In the genomic region with DNA sequence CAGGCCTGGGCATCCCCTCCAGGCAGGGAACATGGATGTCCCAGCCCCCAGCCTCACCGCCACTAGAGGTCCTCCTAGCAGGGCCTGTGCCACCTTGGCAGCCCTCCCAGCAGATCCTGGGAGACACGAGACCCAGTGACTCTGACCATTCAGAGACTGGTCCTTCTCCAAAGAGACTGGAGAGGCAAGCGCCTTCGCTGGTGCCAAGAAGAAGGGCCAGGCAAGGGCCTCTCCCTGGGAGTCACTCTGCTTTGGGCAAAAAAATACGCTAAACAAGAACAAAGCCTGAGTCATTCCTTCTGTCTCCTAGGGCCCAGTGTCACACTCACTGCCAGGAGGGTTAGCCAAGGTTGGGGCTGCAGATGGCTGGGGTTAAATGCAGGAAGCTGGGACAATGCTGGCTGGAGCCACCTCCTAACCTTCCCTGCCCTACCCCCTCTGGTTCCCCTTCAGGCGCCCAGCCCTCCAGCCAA, we compare ENCODE assay signal across 12 cellular contexts. TPM values are rescaled to one million over a fixed set of nuclear protein-coding genes. Genes with fewer than 3 reads are reported as not detected.
DNase-seq lines count a peak whose midpoint lies in the region; ATAC-seq, FAIRE-seq and TF ChIP-seq lines count a peak whose summit lies in the region.
"Had no signal": no experiment of that assay in that cellular context is flagged by ENCODE, and none has a peak within 500 bp of the region (broad histone marks: within the 10 kb centered on the region; RNA-seq: fewer than 3 reads in every experiment).

No MANE protein-coding gene starts in this region.

- H3K27ac ChIP-seq in K562 (ENCODE audit: extremely low read depth, low read depth, low read length) (no peak overlapping the region), keratinocyte (ENCODE audit: control insufficient read depth, insufficient read depth, low read length) (no peak overlapping the region), prostate gland (no peak overlapping the region)

- CTCF ChIA-PET in AG04449 (lab: Yijun Ruan, JAX) (no interaction called here), K562 (lab: Yijun Ruan, JAX; ENCODE audit: low intra/inter-chr PET ratio) (no interaction called here)

- dilution Hi-C loops in keratinocyte (cut with MboI; ENCODE audit: extremely low pct_ligation_motif_present, low sequenced_read_pairs) = no loop called here

- no peak overlapping the region for H2AFZ ChIP-seq in K562 (ENCODE audit: low read depth, low read length)
- H2AFZ ChIP-seq in keratinocyte (ENCODE audit: control insufficient read depth, low read length) = no peak overlapping the region

- DNase-seq in AG04449 (ENCODE audit: low read depth, low spot score) = no peak
- no peak for DNase-seq in HFF-Myc (ENCODE audit: extremely low read depth, low read depth)
- DNase-seq in K562 (ENCODE audit: extremely low read depth in 1 of 4, low spot score in 3 of 4) = peak in 2 of 4 experiments; percentile 23 to 27
- no peak for DNase-seq in keratinocyte (ENCODE audit: low read depth, low spot score)
- no peak for DNase-seq in activated T-cell treated with anti-CD3 and anti-CD28 coated beads, Interleukin-2, amount 50 U/mL, for 24 hours
- DNase-seq in prostate gland (ENCODE audit: low spot score) = no peak
- no peak for DNase-seq in stimulated activated naive CD4-positive, alpha-beta T cell treated with Interleukin-2 at 50 U/mL for 16 hours (lab: John Stamatoyannopoulos, UW)
- DNase-seq: DMS79 treated with DMSO at 0.1 percent for 48 hours, NCI-H510A treated with DMSO at 0.1 percent for 48 hours had no signal

- H3K36me3 ChIP-seq in K562 (ENCODE audit: control insufficient read depth, insufficient read depth, low read length) (no peaks in the 10 kb centered on the region), keratinocyte (ENCODE audit: control insufficient read depth in 2 of 2, extremely low read depth in 1 of 2, insufficient read depth in 2 of 2, low read length in 2 of 2) (no peaks in the 10 kb centered on the region), prostate gland (no peaks in the 10 kb centered on the region)
- H3K36me3 ChIP-seq: HAP-1 had no signal

- peak in 1 of 2 experiments; percentile 42; a peak in 2 of 4 replicates for TF ChIP-seq RAD21 in K562 (CRISPR knock-in tag; conservative IDR thresholded peaks at IDR 0.05 in 1 of 2, IDR thresholded peaks at IDR 0.05 in 1 of 2)

- H3K27ac Mint-ChIP-seq in activated T-cell treated with anti-CD3 and anti-CD28 coated beads, Interleukin-2, amount 50 U/mL, for 24 hours = no peak overlapping the region

- H3K79me2 ChIP-seq in K562 (ENCODE audit: control insufficient read depth, insufficient read depth, low read length) (no peaks in the 10 kb centered on the region), keratinocyte (ENCODE audit: control insufficient read depth, insufficient read depth, low read length) (no peaks in the 10 kb centered on the region)

- H3K4me3 ChIP-seq in AG04449 (ENCODE audit: low read depth, low read length) (no peak overlapping the region), HFF-Myc (replicated peaks; ENCODE audit: low read depth, low read length) (no peak overlapping the region), K562 (no peak overlapping the region), keratinocyte (ENCODE audit: control insufficient read depth in 2 of 3, extremely low read depth in 1 of 3, insufficient read depth in 2 of 3, low read depth in 1 of 3, low read length in 3 of 3) (no peak overlapping the region), prostate gland (no peak overlapping the region)
- H3K4me3 ChIP-seq: HAP-1 had no signal

- H3K9me3 Mint-ChIP-seq in activated T-cell treated with anti-CD3 and anti-CD28 coated beads, Interleukin-2, amount 50 U/mL, for 24 hours = no peaks in the 10 kb centered on the region

- H3K27me3 ChIP-seq in K562 (ENCODE audit: control insufficient read depth in 2 of 2, insufficient read depth in 2 of 2, low read length in 2 of 2) (no peaks in the 10 kb centered on the region; a peak in 1 of 5 replicates), keratinocyte (ENCODE audit: control insufficient read depth, extremely low read depth, insufficient read depth, low read length) (no peaks in the 10 kb centered on the region), prostate gland (replicated peaks; ENCODE audit: insufficient read depth) (no peaks in the 10 kb centered on the region)

- no peaks in the 10 kb centered on the region for H3K36me3 Mint-ChIP-seq in activated T-cell treated with anti-CD3 and anti-CD28 coated beads, Interleukin-2, amount 50 U/mL, for 24 hours (ENCODE audit: low read depth)

- intact Hi-C loops in K562 (cut with micrococcal nuclease) = no loop called here
- intact Hi-C loops in prostate gland (cut with DNase I) = no loop called here

- TF ChIP-seq EP300 in K562 (IDR thresholded peaks at IDR 0.05; ENCODE audit: low read length) = no peak

- H3K9me3 ChIP-seq in K562 (replicated peaks; ENCODE audit: control insufficient read depth, insufficient read depth, low read depth, low read length) (no peaks in the 10 kb centered on the region), keratinocyte (ENCODE audit: control insufficient read depth, low read depth, low read length) (no peaks in the 10 kb centered on the region), prostate gland (no peaks in the 10 kb centered on the region)
- H3K9me3 ChIP-seq: HAP-1 had no signal

- in situ Hi-C loops in K562 (cut with MboI) = no loop called here

- 2% methylated on average over 6 of the region's 6 CpGs for WGBS in K562 (ENCODE audit: insufficient coverage, low coverage, missing lambda C conversion rate)
- 78% methylated on average over 6 of the region's 6 CpGs for WGBS in prostate gland

- no peak for FAIRE-seq in K562 (lab: Jason Lieb, UNC)
- FAIRE-seq in keratinocyte (lab: Jason Lieb, UNC) = no peak
- FAIRE-seq: islet of Langerhans had no signal

- H3K4me2 ChIP-seq in K562 (ENCODE audit: insufficient read depth, low read length) = no peak overlapping the region
- no peak overlapping the region for H3K4me2 ChIP-seq in keratinocyte (ENCODE audit: control insufficient read depth, extremely low read depth, insufficient read depth, low read depth, low read length)

- TF ChIP-seq CTCF in AG04449 (IDR thresholded peaks at IDR 0.05; ENCODE audit: insufficient read depth, low read length, missing control alignments) = peak; percentile 1
- TF ChIP-seq CTCF in HFF-Myc (IDR thresholded peaks at IDR 0.05; ENCODE audit: low read depth, low read length, missing control alignments) = peak; percentile 25
- peak in 2 of 3 experiments; percentile 10 to 30; a peak in 2 of 6 replicates for TF ChIP-seq CTCF in K562 (IDR thresholded peaks at IDR 0.05 in 2 of 3, conservative IDR thresholded peaks at IDR 0.05 in 1 of 3; ENCODE audit: insufficient read depth in 2 of 3, low read depth in 1 of 3, low read length in 3 of 3)
- peak in 2 of 3 experiments; percentile 24 to 49 for TF ChIP-seq CTCF in keratinocyte (optimal IDR thresholded peaks at IDR 0.05 in 1 of 3, IDR thresholded peaks at IDR 0.05 in 1 of 3, conservative IDR thresholded peaks at IDR 0.05 in 1 of 3; ENCODE audit: extremely low read depth in 1 of 3, insufficient read depth in 2 of 3, low read length in 3 of 3)
- no peak for TF ChIP-seq CTCF in prostate gland (IDR thresholded peaks at IDR 0.05)

- H3K9me1 ChIP-seq in K562 (ENCODE audit: control insufficient read depth, insufficient read depth, low read length) (no peaks in the 10 kb centered on the region), keratinocyte (ENCODE audit: control insufficient read depth, extremely low read depth, insufficient read depth, low read length) (no peaks in the 10 kb centered on the region)

- H3K27me3 Mint-ChIP-seq in activated T-cell treated with anti-CD3 and anti-CD28 coated beads, Interleukin-2, amount 50 U/mL, for 24 hours = peaks cover 8% of the 10 kb centered on the region

- no peak overlapping the region for H3K4me3 Mint-ChIP-seq in activated T-cell treated with anti-CD3 and anti-CD28 coated beads, Interleukin-2, amount 50 U/mL, for 24 hours

- no peaks in the 10 kb centered on the region for H3K4me1 Mint-ChIP-seq in activated T-cell treated with anti-CD3 and anti-CD28 coated beads, Interleukin-2, amount 50 U/mL, for 24 hours (ENCODE audit: low read depth)

- BruUV-seq in K562 (replicated peaks; lab: Mats Ljungman, UMichigan) = no TSS peak

- H4K20me1 ChIP-seq in K562 (replicated peaks; ENCODE audit: control insufficient read depth, insufficient read depth, low read length) = no peaks in the 10 kb centered on the region
- H4K20me1 ChIP-seq in keratinocyte (ENCODE audit: control insufficient read depth, extremely low read depth, insufficient read depth, low read length) = no peaks in the 10 kb centered on the region

- H3K9ac ChIP-seq in K562 (ENCODE audit: insufficient read depth in 1 of 2, low read depth in 2 of 2, low read length in 2 of 2) (no peak overlapping the region), keratinocyte (ENCODE audit: control insufficient read depth, extremely low read depth, insufficient read depth, low read length) (no peak overlapping the region)

- POLR2A ChIA-PET in AG04449 (lab: Yijun Ruan, JAX) (no interaction called here), K562 (lab: Yijun Ruan, JAX) (no interaction called here)

- TF ChIP-seq POLR2A in K562 (conservative IDR thresholded peaks at IDR 0.05) (no peak), prostate gland (IDR thresholded peaks at IDR 0.05) (no peak)

- ATAC-seq in K562 (peak; percentile 81), HG02885 (IDR thresholded peaks at IDR 0.05; ENCODE audit: poor library complexity, unreplicated experiment) (no peak)

- H3K4me1 ChIP-seq in K562 (replicated peaks in 1 of 2; ENCODE audit: control insufficient read depth in 2 of 2, insufficient read depth in 2 of 2, low read length in 2 of 2) = no peaks in the 10 kb centered on the region
- peaks cover 13% of the 10 kb centered on the region for H3K4me1 ChIP-seq in keratinocyte (ENCODE audit: control insufficient read depth, extremely low read depth, insufficient read depth, low read length)
- H3K4me1 ChIP-seq in prostate gland (replicated peaks) = no peaks in the 10 kb centered on the region
- H3K4me1 ChIP-seq: HAP-1 had no signal

RNA-seq across cellular contexts. Expression of a gene that starts 35.3 kb away (rescaled TPM):
- not detected in 2 replicates for total RNA-seq in K562 (2011; cell fraction: chromatin; rRNA removed; ENCODE audit: low replicate concordance)
- total RNA-seq in K562 (2011; cell fraction: nucleolus; rRNA removed) = not detected in 2 replicates
- not detected in 2 replicates for total RNA-seq in K562 (2011; cell fraction: nucleoplasm; rRNA removed)
- total RNA-seq in K562 (2014; rRNA removed) (not detected in 2 replicates), K562 (2014; rRNA removed; fragmentation: Illumina TruSeq; extraction: Trizol) (not detected in 2 replicates), K562 (2015; rRNA removed; fragmentation: Illumina TruSeq; extraction: Trizol) (not detected in 2 replicates), K562 (2021) (not detected in 2 replicates), prostate gland (not detected)
- polyA plus RNA-seq in K562 (2011; rRNA removed) (not detected in 2 replicates), K562 (2014; fragmentation: Illumina TruSeq; extraction: Trizol) (not detected in 2 replicates), K562 (2014; fragmentation: Nextera tagmentation; extraction: Ambion mirVana) (not detected), K562 (2014; rRNA removed) (not detected in 2 replicates), keratinocyte (not detected in 3 replicates)
- not detected in 2 replicates for polyA plus RNA-seq in K562 (2011; cell fraction: cytosol; rRNA removed)
- not detected in 2 replicates for polyA plus RNA-seq in K562 (2011; cell fraction: nucleus; rRNA removed)
- not detected in 2 replicates for polyA plus RNA-seq in K562 (2012)
- polyA minus RNA-seq in K562 (2011; rRNA and poly(A)+ RNA removed) = not detected in 2 replicates
- not detected in 2 replicates for polyA minus RNA-seq in K562 (2011; cell fraction: cytosol; rRNA and poly(A)+ RNA removed)
- not detected in 2 replicates for polyA minus RNA-seq in K562 (2011; cell fraction: nucleus; rRNA and poly(A)+ RNA removed)
- polyA plus RNA-seq in keratinocyte (2011; ENCODE audit: low read depth) = not detected
- not detected in 2 replicates for polyA plus RNA-seq in keratinocyte (2011; cell fraction: cytosol; rRNA removed)
- not detected in 2 replicates for polyA plus RNA-seq in keratinocyte (2011; cell fraction: nucleus; rRNA removed)
- not detected in 2 replicates for polyA plus RNA-seq in keratinocyte (2012; ENCODE audit: low replicate concordance)
- not detected in 3 replicates for polyA minus RNA-seq in keratinocyte
- not detected for polyA minus RNA-seq in keratinocyte (2011; cell fraction: cytosol; rRNA and poly(A)+ RNA removed)
- not detected in 2 replicates for polyA minus RNA-seq in keratinocyte (2011; cell fraction: nucleus; rRNA and poly(A)+ RNA removed)

Comparison
In these comparisons a context has a peak if more than half of its experiments do, and no peak if none do; other contexts are left out.
1. CTCF ChIP-seq: peak in AG04449 (single experiment), HFF-Myc (single experiment), K562 (2 of 3) and keratinocyte (2 of 3); none in prostate gland (0 of 4).